Comparison of ENCODE assay signal across 15 cellular contexts in genomic region chr6:53168516-53169257, GRCh38. TPM values are rescaled to one million over a fixed set of nuclear protein-coding genes. Genes with fewer than 3 reads are reported as not detected.
DNase-seq lines count a peak whose midpoint lies in the region; ATAC-seq and TF ChIP-seq lines count a peak whose summit lies in the region.
"Had no signal": no experiment of that assay in that cellular context is flagged by ENCODE, and none has a peak within 500 bp of the region (broad histone marks: within the 10 kb centered on the region; RNA-seq: fewer than 3 reads in every experiment).

No MANE protein-coding gene starts in this region.

- H3K4me1 ChIP-seq in GM23338 (ENCODE audit: insufficient read depth) (peaks cover 4% of the 10 kb centered on the region; the same call in 1 of the 2 replicates), SK-N-SH (ENCODE audit: control insufficient read depth in 1 of 2, insufficient read depth in 2 of 2, low read depth in 1 of 2, low read length in 1 of 2) (no peaks in the 10 kb centered on the region; a peak in 1 of 4 replicates), skeletal muscle satellite cell (ENCODE audit: control insufficient read depth, insufficient read depth, low read length) (peaks cover 14% of the 10 kb centered on the region)

- H3K9ac ChIP-seq in SK-N-SH (no peak overlapping the region), skeletal muscle satellite cell (ENCODE audit: low read depth, low read length) (no peak overlapping the region)

- 74% methylated on average over 4 of the region's 4 CpGs for WGBS in SK-N-SH (ENCODE audit: low lambda C conversion rate)

- H3K36me3 ChIP-seq in GM23338 (ENCODE audit: insufficient read depth) (no peaks in the 10 kb centered on the region), SK-N-SH (replicated peaks in 1 of 2; ENCODE audit: control insufficient read depth in 1 of 2, insufficient read depth in 2 of 2, low read length in 1 of 2) (no peaks in the 10 kb centered on the region), skeletal muscle satellite cell (ENCODE audit: insufficient read depth, low read length) (no peaks in the 10 kb centered on the region)

- H3K27ac Mint-ChIP-seq in GM23338 = peak overlapping the region; percentile 72; the same call in 1 of the 2 replicates
- H3K27ac Mint-ChIP-seq: activated naive CD4-positive, alpha-beta T cell treated with anti-CD3 and anti-CD28 coated beads for 36 hours; dendritic cell treated with granulocyte-macrophage colony-stimulating factor and Interleukin-4, amounts not matched to agents 40 ng/mL and 50 ng/mL, for 4 days; natural killer cell had no signal

- H3K27ac ChIP-seq in GM23338 (ENCODE audit: low read depth) (no peak overlapping the region), SK-N-SH (ENCODE audit: low read depth in 2 of 2, low read length in 1 of 2) (peak overlapping the region in 1 of 2 experiments; percentile 0; a peak in 1 of 4 replicates)
- H3K27ac ChIP-seq: skin epidermis had no signal

- H3K36me3 Mint-ChIP-seq in GM23338 (ENCODE audit: low read depth) = no peaks in the 10 kb centered on the region
- H3K36me3 Mint-ChIP-seq: natural killer cell had no signal

- H3F3A ChIP-seq in GM23338 (replicated peaks; ENCODE audit: low read depth) = no peaks in the 10 kb centered on the region; the same call in 1 of the 2 replicates
- H3F3A ChIP-seq in SK-N-SH (replicated peaks; ENCODE audit: insufficient read depth) = peaks cover 2% of the 10 kb centered on the region

- DNase-seq in GM23338 (ENCODE audit: low spot score) = peak; percentile 25
- DNase-seq in SK-N-SH = no peak
- peak; percentile 52 for DNase-seq in fibroblast of pulmonary artery (ENCODE audit: low read depth)
- DNase-seq in Kasumi-1 (lab: John Stamatoyannopoulos, UW) = no peak
- DNase-seq in cerebellar cortex (ENCODE audit: low spot score) = no peak
- DNase-seq: activated naive CD4-positive, alpha-beta T cell treated with anti-CD3 and anti-CD28 coated beads for 36 hours; Calu3; left ventricle myocardium superior; natural killer cell; NCI-H2227 treated with DMSO at 0.1 percent for 48 hours; substantia nigra had no signal

- CTCF ChIA-PET in SK-N-SH (lab: Yijun Ruan, JAX) = interaction anchor here (1.1 to 2.2 kb wide), 6 partner anchors 124 to 326 kb away, joined by 3 to 19 read pairs (median 8); no protein-coding TSS in a partner anchor

- no peak overlapping the region for H3K4me3 Mint-ChIP-seq in GM23338
- H3K4me3 Mint-ChIP-seq: activated naive CD4-positive, alpha-beta T cell treated with anti-CD3 and anti-CD28 coated beads for 36 hours; dendritic cell treated with granulocyte-macrophage colony-stimulating factor and Interleukin-4, amounts not matched to agents 40 ng/mL and 50 ng/mL, for 4 days; natural killer cell had no signal

- H3K4me2 ChIP-seq in GM23338 (no peak overlapping the region), SK-N-SH (no peak overlapping the region), skeletal muscle satellite cell (ENCODE audit: low read length) (peak overlapping the region; percentile 16)

- H3K27me3 Mint-ChIP-seq in GM23338 (ENCODE audit: insufficient read depth, low read depth, poor library complexity) = peaks cover 2% of the 10 kb centered on the region

- no peaks in the 10 kb centered on the region for H3K27me3 ChIP-seq in GM23338 (ENCODE audit: insufficient read depth)
- H3K27me3 ChIP-seq in SK-N-SH (ENCODE audit: insufficient read depth) = no peaks in the 10 kb centered on the region
- no peaks in the 10 kb centered on the region for H3K27me3 ChIP-seq in skeletal muscle satellite cell (ENCODE audit: control insufficient read depth, insufficient read depth, low read length)

- no peaks in the 10 kb centered on the region; the same call in 1 of the 2 replicates for H3K9me3 ChIP-seq in SK-N-SH
- no peaks in the 10 kb centered on the region for H3K9me3 ChIP-seq in skeletal muscle satellite cell (replicated peaks; ENCODE audit: low read length)

- peak overlapping the region; percentile 43; the same call in 1 of the 2 replicates for H2AFZ ChIP-seq in GM23338
- peak overlapping the region; percentile 61; the same call in 1 of the 2 replicates for H2AFZ ChIP-seq in SK-N-SH (ENCODE audit: low read depth)

- ATAC-seq in GM23338 = no peak
- no peak for ATAC-seq in GM18858 (IDR thresholded peaks at IDR 0.05; ENCODE audit: unreplicated experiment)
- ATAC-seq: left ventricle myocardium superior, natural killer cell had no signal

- no peak for TF ChIP-seq RAD21 in SK-N-SH (IDR thresholded peaks at IDR 0.05; ENCODE audit: low read length)

- 0 out of 2 replicates have a peak, but pooled peaks cover 4% of the 10 kb centered on the region for H3K9me2 ChIP-seq in GM23338 (ENCODE audit: insufficient read depth)
- H3K9me2 ChIP-seq in SK-N-SH = no peaks in the 10 kb centered on the region

- H3K4me1 Mint-ChIP-seq in GM23338 = peaks cover 6% of the 10 kb centered on the region
- H3K4me1 Mint-ChIP-seq: natural killer cell had no signal

- TF ChIP-seq CTCF in GM23338 (conservative IDR thresholded peaks at IDR 0.05; ENCODE audit: low read depth in 2 of 2) (no peak), SK-N-SH (IDR thresholded peaks at IDR 0.05) (no peak), fibroblast of pulmonary artery (IDR thresholded peaks at IDR 0.05; ENCODE audit: low read length, missing control alignments) (no peak)

- no peak for TF ChIP-seq EP300 in SK-N-SH (IDR thresholded peaks at IDR 0.05; ENCODE audit: borderline replicate concordance in 1 of 2, low read depth in 1 of 2, low read length in 1 of 2)

- H3K4me3 ChIP-seq in GM23338 = no peak overlapping the region
- no peak overlapping the region for H3K4me3 ChIP-seq in SK-N-SH (ENCODE audit: low read depth in 2 of 2, low read length in 1 of 2)
- no peak overlapping the region for H3K4me3 ChIP-seq in fibroblast of pulmonary artery (replicated peaks; ENCODE audit: low read depth, low read length)
- H3K4me3 ChIP-seq in skeletal muscle satellite cell (ENCODE audit: low read length) = no peak overlapping the region
- H3K4me3 ChIP-seq: skin epidermis had no signal

- POLR2A ChIA-PET in SK-N-SH (lab: Yijun Ruan, JAX) = no interaction called here

- H3K9me3 Mint-ChIP-seq in GM23338 = peaks cover 8% of the 10 kb centered on the region; the same call in 2 of the 3 replicates
- H3K9me3 Mint-ChIP-seq: activated naive CD4-positive, alpha-beta T cell treated with anti-CD3 and anti-CD28 coated beads for 36 hours; dendritic cell treated with granulocyte-macrophage colony-stimulating factor and Interleukin-4, amounts not matched to agents 40 ng/mL and 50 ng/mL, for 4 days; natural killer cell had no signal

- H4K20me1 ChIP-seq in GM23338 (replicated peaks; ENCODE audit: insufficient read depth) (no peaks in the 10 kb centered on the region), SK-N-SH (ENCODE audit: insufficient read depth) (no peaks in the 10 kb centered on the region)

- H3K79me2 ChIP-seq in GM23338 (replicated peaks; ENCODE audit: insufficient read depth) = no peaks in the 10 kb centered on the region
- H3K79me2 ChIP-seq in SK-N-SH (ENCODE audit: insufficient read depth) = no peaks in the 10 kb centered on the region

TF ChIP-seq in SK-N-SH, 30 proteins besides CTCF, POLR2A, EP300 and RAD21:
- TF ChIP-seq TCF12 (IDR thresholded peaks at IDR 0.05) = no peak
- TF ChIP-seq, protein P1, sequence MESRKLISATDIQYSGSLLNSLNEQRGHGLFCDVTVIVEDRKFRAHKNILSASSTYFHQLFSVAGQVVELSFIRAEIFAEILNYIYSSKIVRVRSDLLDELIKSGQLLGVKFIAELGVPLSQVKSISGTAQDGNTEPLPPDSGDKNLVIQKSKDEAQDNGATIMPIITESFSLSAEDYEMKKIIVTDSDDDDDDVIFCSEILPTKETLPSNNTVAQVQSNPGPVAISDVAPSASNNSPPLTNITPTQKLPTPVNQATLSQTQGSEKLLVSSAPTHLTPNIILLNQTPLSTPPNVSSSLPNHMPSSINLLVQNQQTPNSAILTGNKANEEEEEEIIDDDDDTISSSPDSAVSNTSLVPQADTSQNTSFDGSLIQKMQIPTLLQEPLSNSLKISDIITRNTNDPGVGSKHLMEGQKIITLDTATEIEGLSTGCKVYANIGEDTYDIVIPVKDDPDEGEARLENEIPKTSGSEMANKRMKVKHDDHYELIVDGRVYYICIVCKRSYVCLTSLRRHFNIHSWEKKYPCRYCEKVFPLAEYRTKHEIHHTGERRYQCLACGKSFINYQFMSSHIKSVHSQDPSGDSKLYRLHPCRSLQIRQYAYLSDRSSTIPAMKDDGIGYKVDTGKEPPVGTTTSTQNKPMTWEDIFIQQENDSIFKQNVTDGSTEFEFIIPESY (IDR thresholded peaks at IDR 0.05; ENCODE audit: borderline replicate concordance, low read depth) = no peak
- peak; percentile 7; the same call in 1 of the 2 replicates for TF ChIP-seq FOSL2 (IDR thresholded peaks at IDR 0.05; ENCODE audit: borderline replicate concordance, low read depth)
- TF ChIP-seq TEAD4 (IDR thresholded peaks at IDR 0.05; ENCODE audit: borderline replicate concordance, insufficient read depth) = no peak
- no peak for TF ChIP-seq GABPA (IDR thresholded peaks at IDR 0.05; ENCODE audit: low read depth)
- TF ChIP-seq, protein P2, sequence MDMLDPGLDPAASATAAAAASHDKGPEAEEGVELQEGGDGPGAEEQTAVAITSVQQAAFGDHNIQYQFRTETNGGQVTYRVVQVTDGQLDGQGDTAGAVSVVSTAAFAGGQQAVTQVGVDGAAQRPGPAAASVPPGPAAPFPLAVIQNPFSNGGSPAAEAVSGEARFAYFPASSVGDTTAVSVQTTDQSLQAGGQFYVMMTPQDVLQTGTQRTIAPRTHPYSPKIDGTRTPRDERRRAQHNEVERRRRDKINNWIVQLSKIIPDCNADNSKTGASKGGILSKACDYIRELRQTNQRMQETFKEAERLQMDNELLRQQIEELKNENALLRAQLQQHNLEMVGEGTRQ (IDR thresholded peaks at IDR 0.05; ENCODE audit: borderline replicate concordance, low read depth, low read length) = no peak
- TF ChIP-seq EZH2phosphoT487 (IDR thresholded peaks at IDR 0.05; ENCODE audit: borderline replicate concordance, low read depth) = no peak
- no peak for TF ChIP-seq YY1 (IDR thresholded peaks at IDR 0.05; ENCODE audit: low read depth)
- TF ChIP-seq PBX3 (IDR thresholded peaks at IDR 0.05) = 0 out of 2 replicates have a peak, but pooled peaks have one; percentile 15
TF ChIP-seq in SK-N-SH: peak in this region for 2.

RNA-seq across cellular contexts. Expression of gene GCM1, which starts 20.0 kb away (rescaled TPM):
- total RNA-seq in GM23338 (2014; rRNA removed; shearing (Covaris generic)) = not detected in 2 replicates
- polyA plus RNA-seq in GM23338 (2016; fragmentation: Nextera tagmentation; extraction: Ambion mirVana) = not detected in 2 replicates
- not detected in 2 replicates for polyA plus RNA-seq in SK-N-SH (2012; rRNA removed)
- polyA plus RNA-seq in SK-N-SH (2012; cell fraction: cytosol; rRNA removed) = not detected in 2 replicates
- polyA plus RNA-seq in SK-N-SH (2012; cell fraction: nucleus; rRNA removed) = not detected in 2 replicates
- not detected in 2 replicates for total RNA-seq in skeletal muscle satellite cell (2012; rRNA removed)
- total RNA-seq: left ventricle myocardium superior had no signal

Comparison
In these comparisons a context has a peak if more than half of its experiments do, and no peak if none do; other contexts are left out.
1. DNase-seq: peak in GM23338 (single experiment) and fibroblast of pulmonary artery (single experiment); none in SK-N-SH (single experiment), Kasumi-1 (0 of 2) and cerebellar cortex (single experiment).